Comparison of ENCODE assay signal across 22 cellular contexts in the genomic region with DNA sequence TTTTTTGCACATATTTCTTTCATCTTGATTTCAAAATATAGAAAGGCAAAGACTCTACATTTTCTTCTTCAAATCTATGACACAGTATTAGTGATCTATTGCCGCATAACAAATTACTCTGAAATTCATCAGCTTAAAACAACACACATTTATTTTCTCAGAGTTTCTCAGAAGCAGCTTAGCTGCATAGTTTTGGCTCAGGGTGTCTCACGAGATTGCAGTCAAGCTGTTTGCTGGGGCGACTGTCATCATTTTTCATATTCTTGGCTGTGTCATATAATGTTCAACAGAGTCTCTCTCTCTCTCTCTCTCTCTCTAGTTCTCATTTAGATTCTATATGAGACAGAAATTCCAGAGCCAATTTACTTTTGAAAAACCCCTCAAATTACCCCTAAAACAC.
"Had no signal": no experiment of that assay in that cellular context is flagged by ENCODE, and none has a peak within 500 bp of the region (broad histone marks: within the 10 kb centered on the region; RNA-seq: fewer than 3 reads in every experiment).

No MANE protein-coding gene starts in this region.

- H3K27me3 Mint-ChIP-seq: activated CD4-positive, alpha-beta memory T cell treated with anti-CD3 and anti-CD28 coated beads for 36 hours had no signal

- H3K4me1 ChIP-seq: breast epithelium had no signal

- DNase-seq: activated CD4-positive, alpha-beta memory T cell treated with anti-CD3 and anti-CD28 coated beads for 36 hours; activated CD4-positive, alpha-beta T cell treated with anti-CD3 and anti-CD28 coated beads, Interleukin-2, amount 10 ng/mL, durations not matched to agents 7 days and 5 days; activated CD4-positive, CD25-positive, alpha-beta regulatory T cell; activated CD8-positive, alpha-beta memory T cell treated with anti-CD3 and anti-CD28 coated beads for 24 hours; activated gamma-delta T cell; activated naive CD4-positive, alpha-beta T cell treated with anti-CD3 and anti-CD28 coated beads for 36 hours; activated T-cell treated with anti-CD3 and anti-CD28 coated beads, Interleukin-2, amount 50 U/mL, for 4 hours; caudate nucleus; NCI-H1048; NCI-H146; NCI-H187 treated with DMSO at 0.1 percent for 48 hours; NCI-H2081 treated with DMSO at 0.1 percent for 48 hours; NCI-H526 treated with DMSO at 0.1 percent for 48 hours; NCI-H82; RPMI8226; SK-N-SH; T-helper 1 cell had no signal

- H3K36me3 ChIP-seq: breast epithelium had no signal

- H3K27ac ChIP-seq: breast epithelium, VCaP had no signal

- H3K36me3 Mint-ChIP-seq: activated CD4-positive, alpha-beta memory T cell treated with anti-CD3 and anti-CD28 coated beads for 36 hours; activated naive CD8-positive, alpha-beta T cell had no signal

- H3K4me2 ChIP-seq: SK-N-SH had no signal

- H3K27me3 ChIP-seq: breast epithelium had no signal

- H3K4me3 Mint-ChIP-seq: activated CD4-positive, alpha-beta memory T cell treated with anti-CD3 and anti-CD28 coated beads for 36 hours; activated CD4-positive, alpha-beta T cell treated with anti-CD3 and anti-CD28 coated beads, Interleukin-2, amount 10 ng/mL, durations not matched to agents 7 days and 5 days; activated naive CD4-positive, alpha-beta T cell treated with anti-CD3 and anti-CD28 coated beads for 36 hours; activated naive CD8-positive, alpha-beta T cell; activated T-cell treated with anti-CD3 and anti-CD28 coated beads, Interleukin-2, amount 50 U/mL, for 4 hours had no signal

- H3K9ac ChIP-seq: SK-N-SH had no signal

- ATAC-seq: activated T-cell treated with anti-CD3 and anti-CD28 coated beads, Interleukin-2, amount 50 U/mL, for 4 hours; Panc1; Right ventricle myocardium inferior had no signal

- H3K9me2 ChIP-seq: SK-N-SH had no signal

- H3K4me3 ChIP-seq: breast epithelium had no signal

- H3K9me3 Mint-ChIP-seq: activated CD4-positive, alpha-beta memory T cell treated with anti-CD3 and anti-CD28 coated beads for 36 hours; activated naive CD4-positive, alpha-beta T cell treated with anti-CD3 and anti-CD28 coated beads for 36 hours; activated T-cell treated with anti-CD3 and anti-CD28 coated beads, Interleukin-2, amount 50 U/mL, for 4 hours had no signal

- H3K27ac Mint-ChIP-seq: activated CD4-positive, alpha-beta memory T cell treated with anti-CD3 and anti-CD28 coated beads for 36 hours; activated CD4-positive, alpha-beta T cell treated with anti-CD3 and anti-CD28 coated beads, Interleukin-2, amount 10 ng/mL, durations not matched to agents 7 days and 5 days; activated naive CD4-positive, alpha-beta T cell treated with anti-CD3 and anti-CD28 coated beads for 36 hours; activated naive CD8-positive, alpha-beta T cell had no signal

- H3K9me3 ChIP-seq: breast epithelium, SK-N-SH had no signal
